ENCODE assay signal across 19 cellular contexts in the genomic region with DNA sequence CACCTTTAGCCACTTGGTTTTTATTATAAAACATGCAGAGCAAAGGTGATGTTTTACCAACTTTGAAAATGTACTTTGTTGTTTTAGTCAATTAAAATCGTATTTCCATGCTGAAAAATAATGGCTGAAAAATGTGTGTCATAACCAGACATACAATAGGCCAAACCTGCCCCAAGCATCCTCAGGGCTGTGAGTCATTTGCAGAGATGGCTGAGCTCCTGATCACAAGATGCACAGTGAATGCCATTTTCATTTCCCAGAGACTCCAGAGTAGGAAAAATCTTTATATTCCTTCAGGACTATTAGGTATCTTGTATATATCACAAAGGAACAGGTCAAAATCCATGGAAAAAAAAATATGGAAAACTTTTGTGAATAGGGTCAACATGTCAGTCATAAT.
DNase-seq lines count a peak whose midpoint lies in the region; ATAC-seq and TF ChIP-seq lines count a peak whose summit lies in the region.
"Had no signal": no experiment of that assay in that cellular context is flagged by ENCODE, and none has a peak within 500 bp of the region (broad histone marks: within the 10 kb centered on the region; RNA-seq: fewer than 3 reads in every experiment).

No MANE protein-coding gene starts in this region.

- H3K4me3 ChIP-seq in fibroblast of lung (replicated peaks in 1 of 4; ENCODE audit: control extremely low read depth in 1 of 4, insufficient read depth in 1 of 4, low read depth in 3 of 4, low read length in 4 of 4) (no peak overlapping the region), gastrocnemius medialis (no peak overlapping the region), coronary artery (no peak overlapping the region)
- H3K4me3 ChIP-seq: ovary, uterus had no signal

- ATAC-seq in gastrocnemius medialis (peak; percentile 44 to 52), GM18520 (IDR thresholded peaks at IDR 0.05; ENCODE audit: unreplicated experiment) (no peak), HG03571 (IDR thresholded peaks at IDR 0.05; ENCODE audit: unreplicated experiment) (no peak)
- ATAC-seq: activated CD4-positive, CD25-positive, alpha-beta regulatory T cell treated with anti-CD3 and anti-CD28 coated beads, Interleukin-2, amount 50 U/mL, for 24 hours; activated CD8-positive, alpha-beta memory T cell treated with anti-CD3 and anti-CD28 coated beads, Interleukin-2, amount 10 ng/mL, durations not matched to agents 7 days and 5 days had no signal

- no peak for TF ChIP-seq POLR2A in gastrocnemius medialis (IDR thresholded peaks at IDR 0.05)

- H3K79me2 ChIP-seq in fibroblast of lung (ENCODE audit: control insufficient read depth, insufficient read depth, low read length), result no peaks in the 10 kb centered on the region

- no peak overlapping the region for H3K9ac ChIP-seq in fibroblast of lung (ENCODE audit: insufficient read depth, low read length)

- intact Hi-C loops in gastrocnemius medialis (cut with DNase I; ENCODE audit: low total_unique reads), result no loop called here

- no peak overlapping the region for H3K4me2 ChIP-seq in fibroblast of lung (ENCODE audit: extremely low read depth, insufficient read depth, low read length)

- H2AFZ ChIP-seq in fibroblast of lung (ENCODE audit: low read length), result no peak overlapping the region

- in situ Hi-C loops in gastrocnemius medialis (cut with MboI; ENCODE audit: low sequenced_read_pairs in 4 of 4), result no loop called here

- H3K4me1 ChIP-seq in fibroblast of lung (ENCODE audit: control insufficient read depth, extremely low read depth, insufficient read depth, low read length), result no peaks in the 10 kb centered on the region
- no peaks in the 10 kb centered on the region for H3K4me1 ChIP-seq in gastrocnemius medialis
- H3K4me1 ChIP-seq: uterus had no signal

- peak; percentile 32 for DNase-seq in GM04504 (ENCODE audit: low read depth)
- DNase-seq in T1000 (lab: John Stamatoyannopoulos, UW), result peak; percentile 31
- DNase-seq in fibroblast of lung (ENCODE audit: low read depth in 2 of 2), result peak; percentile 23 to 59
- no peak for DNase-seq in gastrocnemius medialis
- no peak for DNase-seq in coronary artery (ENCODE audit: low spot score)
- DNase-seq in NCI-H128 (lab: John Stamatoyannopoulos, UW; ENCODE audit: unreplicated experiment), result no peak
- DNase-seq: activated CD8-positive, alpha-beta memory T cell treated with anti-CD3 and anti-CD28 coated beads, Interleukin-2, amount 10 ng/mL, durations not matched to agents 7 days and 5 days; activated naive CD4-positive, alpha-beta T cell treated with Interleukin-2 at 50 U/mL for 16 hours; CD4-positive, CD25-positive, alpha-beta regulatory T cell; central memory CD4-positive, alpha-beta T cell; hypothalamus; NCI-H2081; ovary; small intestine; stimulated activated naive CD4-positive, alpha-beta T cell; uterus had no signal

- H3K9me3 ChIP-seq in fibroblast of lung (ENCODE audit: control insufficient read depth, insufficient read depth, low read depth, low read length) (no peaks in the 10 kb centered on the region), gastrocnemius medialis (no peaks in the 10 kb centered on the region)
- H3K9me3 ChIP-seq: ovary, uterus had no signal

- H3K27me3 ChIP-seq in fibroblast of lung (ENCODE audit: control insufficient read depth, insufficient read depth, low read length) (no peaks in the 10 kb centered on the region), gastrocnemius medialis (no peaks in the 10 kb centered on the region)
- H3K27me3 ChIP-seq: ovary, uterus had no signal

- H3K36me3 ChIP-seq in fibroblast of lung (ENCODE audit: control insufficient read depth, insufficient read depth, low read length) (no peaks in the 10 kb centered on the region), gastrocnemius medialis (no peaks in the 10 kb centered on the region)
- H3K36me3 ChIP-seq: ovary, uterus had no signal

- TF ChIP-seq CTCF in fibroblast of lung (conservative IDR thresholded peaks at IDR 0.05 in 1 of 2, IDR thresholded peaks at IDR 0.05 in 1 of 2; ENCODE audit: low read depth in 1 of 2, low read length in 2 of 2) (no peak), gastrocnemius medialis (IDR thresholded peaks at IDR 0.05 in 4 of 5, conservative IDR thresholded peaks at IDR 0.05 in 1 of 5) (no peak), coronary artery (IDR thresholded peaks at IDR 0.05) (no peak)

- H3K27ac ChIP-seq in fibroblast of lung (ENCODE audit: insufficient read depth, low read length) (no peak overlapping the region), gastrocnemius medialis (no peak overlapping the region), coronary artery (no peak overlapping the region)
- H3K27ac ChIP-seq: ovary, uterus had no signal

- H4K20me1 ChIP-seq in fibroblast of lung (ENCODE audit: control insufficient read depth, extremely low read depth, insufficient read depth, low read length), result no peaks in the 10 kb centered on the region

Comparison
In these comparisons a context has a peak if more than half of its experiments do, and no peak if none do; other contexts are left out.
1. DNase-seq: peak in GM04504 (single experiment), T1000 (single experiment) and fibroblast of lung (2 of 2); none in gastrocnemius medialis (0 of 2), coronary artery (single experiment) and NCI-H128 (single experiment).
2. ATAC-seq: peak in gastrocnemius medialis (2 of 2); none in GM18520 (single experiment) and HG03571 (single experiment).